In genomic region chr6:111625099-111625416, GRCh38 we compare ENCODE assay signal across 18 cellular contexts. TPM values are rescaled to one million over a fixed set of nuclear protein-coding genes. Genes with fewer than 3 reads are reported as not detected.
DNase-seq lines count a peak whose midpoint lies in the region; ATAC-seq and TF ChIP-seq lines count a peak whose summit lies in the region.
"Had no signal": no experiment of that assay in that cellular context is flagged by ENCODE, and none has a peak within 500 bp of the region (broad histone marks: within the 10 kb centered on the region; RNA-seq: fewer than 3 reads in every experiment).

No MANE protein-coding gene starts in this region.

- H3K79me2 ChIP-seq in neural progenitor cell (ENCODE audit: low read depth), result no peaks in the 10 kb centered on the region
- H3K79me2 ChIP-seq: parathyroid adenoma had no signal

- no peaks in the 10 kb centered on the region for H3K36me3 ChIP-seq in adipocyte (ENCODE audit: control insufficient read depth, insufficient read depth, low read length, severe bottlenecking)
- H3K36me3 ChIP-seq in neural progenitor cell, result no peaks in the 10 kb centered on the region
- H3K36me3 ChIP-seq: WERI-Rb-1 had no signal

- H3F3A ChIP-seq in neural progenitor cell (ENCODE audit: low read depth), result peaks cover 5% of the 10 kb centered on the region

- no peak overlapping the region for H3K27ac Mint-ChIP-seq in neural progenitor cell
- H3K27ac Mint-ChIP-seq in type B pancreatic cell, result no peak overlapping the region
- H3K27ac Mint-ChIP-seq: natural killer cell had no signal

- no peaks in the 10 kb centered on the region for H4K20me1 ChIP-seq in neural progenitor cell (ENCODE audit: low read depth)

- no peak overlapping the region for H3K4me3 Mint-ChIP-seq in neural progenitor cell
- no peak overlapping the region for H3K4me3 Mint-ChIP-seq in type B pancreatic cell
- H3K4me3 Mint-ChIP-seq: central memory CD8-positive, alpha-beta T cell; natural killer cell; stimulated activated naive CD8-positive, alpha-beta T cell treated with anti-CD3 and anti-CD28 coated beads, Interleukin-15, Interleukin-2, amounts not matched to agents 100 ng/mL and 50 ng/mL, for 24 hours had no signal

- ATAC-seq in GM19455 (IDR thresholded peaks at IDR 0.05; ENCODE audit: unreplicated experiment), result no peak
- no peak for ATAC-seq in HG02571 (IDR thresholded peaks at IDR 0.05; ENCODE audit: unreplicated experiment)
- ATAC-seq: natural killer cell had no signal

- H3K9ac ChIP-seq in adipocyte (ENCODE audit: low read length) (peak overlapping the region; percentile 80), neural progenitor cell (no peak overlapping the region)
- H3K9ac ChIP-seq: parathyroid adenoma had no signal

- no peak overlapping the region for H3K4me2 ChIP-seq in neural progenitor cell

- peak overlapping the region; percentile 21 for H2AFZ ChIP-seq in neural progenitor cell (replicated peaks)
- H2AFZ ChIP-seq: parathyroid adenoma had no signal

- DNase-seq in NCI-H345 (lab: John Stamatoyannopoulos, UW) (peak; percentile 30), NCI-H345 treated with DMSO at 0.1 percent for 48 hours (lab: John Stamatoyannopoulos, UW; ENCODE audit: unreplicated experiment) (no peak), adipocyte (ENCODE audit: low read depth) (no peak), neural progenitor cell (ENCODE audit: low spot score) (no peak), type B pancreatic cell (ENCODE audit: extremely low spot score, unreplicated experiment) (peak; percentile 15), UCSD-AML1 (lab: John Stamatoyannopoulos, UW; ENCODE audit: unreplicated experiment) (no peak)
- DNase-seq: ACHN; activated CD4-positive, alpha-beta T cell treated with anti-CD3 and anti-CD28 coated beads, Interleukin-2, amount 50 U/mL, for 4 hours; activated naive CD4-positive, alpha-beta T cell treated with Interleukin-2 at 50 U/mL for 16 hours; natural killer cell had no signal

- H3K9me3 Mint-ChIP-seq in neural progenitor cell (peaks cover 2% of the 10 kb centered on the region), type B pancreatic cell (no peaks in the 10 kb centered on the region)
- H3K9me3 Mint-ChIP-seq: central memory CD8-positive, alpha-beta T cell; stimulated activated naive CD8-positive, alpha-beta T cell treated with anti-CD3 and anti-CD28 coated beads, Interleukin-15, Interleukin-2, amounts not matched to agents 100 ng/mL and 50 ng/mL, for 24 hours had no signal

- H3K36me3 Mint-ChIP-seq in neural progenitor cell, result no peaks in the 10 kb centered on the region
- no peaks in the 10 kb centered on the region for H3K36me3 Mint-ChIP-seq in type B pancreatic cell

- H3K9me3 ChIP-seq in adipocyte (ENCODE audit: control insufficient read depth, low read length), result no peaks in the 10 kb centered on the region
- H3K9me3 ChIP-seq in neural progenitor cell (ENCODE audit: low read depth), result no peaks in the 10 kb centered on the region

- no peak overlapping the region for H3K27ac ChIP-seq in neural progenitor cell
- H3K27ac ChIP-seq: C4-2B, parathyroid adenoma, SK-N-MC had no signal

- TF ChIP-seq CTCF in neural progenitor cell (IDR thresholded peaks at IDR 0.05) (no peak), type B pancreatic cell (conservative IDR thresholded peaks at IDR 0.05) (no peak)

- peaks cover 9% of the 10 kb centered on the region for H3K27me3 Mint-ChIP-seq in neural progenitor cell (ENCODE audit: insufficient read depth, low read depth)
- peaks cover 2% of the 10 kb centered on the region for H3K27me3 Mint-ChIP-seq in type B pancreatic cell
- H3K27me3 Mint-ChIP-seq: stimulated activated naive CD8-positive, alpha-beta T cell treated with anti-CD3 and anti-CD28 coated beads, Interleukin-15, Interleukin-2, amounts not matched to agents 100 ng/mL and 50 ng/mL, for 24 hours had no signal

- H3K4me1 Mint-ChIP-seq in neural progenitor cell, result peaks cover 18% of the 10 kb centered on the region
- peaks cover 33% of the 10 kb centered on the region for H3K4me1 Mint-ChIP-seq in type B pancreatic cell (ENCODE audit: unreplicated experiment)
- H3K4me1 Mint-ChIP-seq: central memory CD8-positive, alpha-beta T cell; natural killer cell had no signal

- peaks cover 55% of the 10 kb centered on the region for H3K4me1 ChIP-seq in adipocyte (ENCODE audit: control insufficient read depth, insufficient read depth, low read length)
- H3K4me1 ChIP-seq in neural progenitor cell, result peaks cover 23% of the 10 kb centered on the region
- H3K4me1 ChIP-seq: parathyroid adenoma had no signal

- H3K4me3 ChIP-seq in adipocyte (ENCODE audit: low read length) (peak overlapping the region; percentile 73), neural progenitor cell (no peak overlapping the region)
- H3K4me3 ChIP-seq: SK-N-MC had no signal

- no peaks in the 10 kb centered on the region for H3K27me3 ChIP-seq in adipocyte (replicated peaks; ENCODE audit: control insufficient read depth, insufficient read depth, low read length)
- no peaks in the 10 kb centered on the region for H3K27me3 ChIP-seq in neural progenitor cell

RNA-seq across cellular contexts. Expression of gene TRAF3IP2, which starts 19.4 kb away (rescaled TPM):
- total RNA-seq in neural progenitor cell (ENCODE audit: low replicate concordance) (0.59 and 0.60 TPM in 2 replicates), type B pancreatic cell (ENCODE audit: low replicate concordance) (26.3 and 47.8 TPM in 2 replicates)

Comparison
In these comparisons a context has a peak if more than half of its experiments do, and no peak if none do; other contexts are left out.
1. DNase-seq: peak in NCI-H345 (single experiment) and type B pancreatic cell (single experiment); none in NCI-H345 treated with DMSO at 0.1 percent for 48 hours (single experiment), adipocyte (single experiment), neural progenitor cell (single experiment) and UCSD-AML1 (single experiment).
2. RNA of gene TRAF3IP2, which starts 19.4 kb away (total RNA-seq): 26.3 to 47.8 TPM in type B pancreatic cell; 0.59 to 0.60 TPM in neural progenitor cell; every median in the first group is over 10 times any median in the second.